Comparison of ENCODE assay signal across 8 cellular contexts in genomic region chr1:230149751-230150584, GRCh38.
DNase-seq lines count a peak whose midpoint lies in the region; ATAC-seq and TF ChIP-seq lines count a peak whose summit lies in the region.

No MANE protein-coding gene starts in this region.

- no peak for TF ChIP-seq CTCF in CD4-positive, alpha-beta T cell (IDR thresholded peaks at IDR 0.05)

- no peak overlapping the region for H3K27ac ChIP-seq in CD4-positive, alpha-beta T cell (ENCODE audit: low read depth, low read length)

- POLR2A ChIA-PET in CD4-positive, alpha-beta T cell (lab: Charles Lee) = no interaction called here
- POLR2A ChIA-PET in activated CD8-positive, alpha-beta T cell treated with anti-CD3 and anti-CD28 coated beads, Interleukin-2, amount 10 ng/mL, durations not matched to agents 7 days and 5 days (lab: Charles Lee) = no interaction called here

- DNase-seq in CD4-positive, alpha-beta T cell = no peak
- no peak for DNase-seq in activated CD8-positive, alpha-beta T cell treated with anti-CD3 and anti-CD28 coated beads, Interleukin-2, amount 10 ng/mL, durations not matched to agents 7 days and 5 days
- no peak for DNase-seq in inferior parietal cortex (ENCODE audit: extremely low spot score)
- no peak for DNase-seq in glomerular visceral epithelial cell (ENCODE audit: extremely low spot score)
- no peak for DNase-seq in HCEC 1CT
- DNase-seq in H7 = no peak

- H3K27ac Mint-ChIP-seq in CD4-positive, alpha-beta T cell = no peak overlapping the region
- H3K27ac Mint-ChIP-seq in activated CD8-positive, alpha-beta T cell treated with anti-CD3 and anti-CD28 coated beads, Interleukin-2, amount 10 ng/mL, durations not matched to agents 7 days and 5 days = no peak overlapping the region

- peak overlapping the region; percentile 67 for H3K4me3 Mint-ChIP-seq in CD4-positive, alpha-beta T cell
- H3K4me3 Mint-ChIP-seq in activated CD8-positive, alpha-beta T cell treated with anti-CD3 and anti-CD28 coated beads, Interleukin-2, amount 10 ng/mL, durations not matched to agents 7 days and 5 days = no peak overlapping the region

- no peak for ATAC-seq in CD4-positive, alpha-beta T cell (ENCODE audit: poor library complexity)
- ATAC-seq in GM19395 (IDR thresholded peaks at IDR 0.05; ENCODE audit: unreplicated experiment) (peak; percentile 81), HG03378 (IDR thresholded peaks at IDR 0.05; ENCODE audit: unreplicated experiment) (peak; percentile 69)
- peak; percentile 44 for ATAC-seq in activated CD8-positive, alpha-beta T cell treated with anti-CD3 and anti-CD28 coated beads, Interleukin-2, amount 10 ng/mL, durations not matched to agents 7 days and 5 days

- CTCF ChIA-PET in CD4-positive, alpha-beta T cell (lab: Charles Lee) = no interaction called here
- CTCF ChIA-PET in activated CD8-positive, alpha-beta T cell treated with anti-CD3 and anti-CD28 coated beads, Interleukin-2, amount 10 ng/mL, durations not matched to agents 7 days and 5 days (lab: Charles Lee) = no interaction called here

- H3K27me3 Mint-ChIP-seq in CD4-positive, alpha-beta T cell = no peaks in the 10 kb centered on the region
- no peaks in the 10 kb centered on the region for H3K27me3 Mint-ChIP-seq in activated CD8-positive, alpha-beta T cell treated with anti-CD3 and anti-CD28 coated beads, Interleukin-2, amount 10 ng/mL, durations not matched to agents 7 days and 5 days (ENCODE audit: low read depth)

- no peaks in the 10 kb centered on the region for H3K36me3 ChIP-seq in H7 (replicated peaks; ENCODE audit: control insufficient read depth, insufficient read depth, low read length)

- intact Hi-C loops in CD4-positive, alpha-beta T cell (cut with DNase I, micrococcal nuclease) = no loop called here

- no peak overlapping the region for H3K4me3 ChIP-seq in H7 (ENCODE audit: insufficient read depth, low read depth, low read length)

- H3K36me3 Mint-ChIP-seq in CD4-positive, alpha-beta T cell (ENCODE audit: low read depth) = no peaks in the 10 kb centered on the region
- no peaks in the 10 kb centered on the region for H3K36me3 Mint-ChIP-seq in activated CD8-positive, alpha-beta T cell treated with anti-CD3 and anti-CD28 coated beads, Interleukin-2, amount 10 ng/mL, durations not matched to agents 7 days and 5 days (ENCODE audit: low read depth)

- H3K9me3 ChIP-seq in CD4-positive, alpha-beta T cell (ENCODE audit: control insufficient read depth, low read length) = no peaks in the 10 kb centered on the region

- H3K9me3 Mint-ChIP-seq in CD4-positive, alpha-beta T cell = no peaks in the 10 kb centered on the region
- no peaks in the 10 kb centered on the region for H3K9me3 Mint-ChIP-seq in activated CD8-positive, alpha-beta T cell treated with anti-CD3 and anti-CD28 coated beads, Interleukin-2, amount 10 ng/mL, durations not matched to agents 7 days and 5 days (ENCODE audit: insufficient read depth)

- H3K4me1 Mint-ChIP-seq in CD4-positive, alpha-beta T cell (ENCODE audit: low read depth) = peaks cover 62% of the 10 kb centered on the region
- H3K4me1 Mint-ChIP-seq in activated CD8-positive, alpha-beta T cell treated with anti-CD3 and anti-CD28 coated beads, Interleukin-2, amount 10 ng/mL, durations not matched to agents 7 days and 5 days (ENCODE audit: low read depth) = peaks cover 38% of the 10 kb centered on the region

- H3K27me3 ChIP-seq in CD4-positive, alpha-beta T cell (ENCODE audit: control insufficient read depth, insufficient read depth, low read length) = no peaks in the 10 kb centered on the region
- no peaks in the 10 kb centered on the region for H3K27me3 ChIP-seq in H7 (ENCODE audit: control insufficient read depth, insufficient read depth, low read length)
